In the genomic region with DNA sequence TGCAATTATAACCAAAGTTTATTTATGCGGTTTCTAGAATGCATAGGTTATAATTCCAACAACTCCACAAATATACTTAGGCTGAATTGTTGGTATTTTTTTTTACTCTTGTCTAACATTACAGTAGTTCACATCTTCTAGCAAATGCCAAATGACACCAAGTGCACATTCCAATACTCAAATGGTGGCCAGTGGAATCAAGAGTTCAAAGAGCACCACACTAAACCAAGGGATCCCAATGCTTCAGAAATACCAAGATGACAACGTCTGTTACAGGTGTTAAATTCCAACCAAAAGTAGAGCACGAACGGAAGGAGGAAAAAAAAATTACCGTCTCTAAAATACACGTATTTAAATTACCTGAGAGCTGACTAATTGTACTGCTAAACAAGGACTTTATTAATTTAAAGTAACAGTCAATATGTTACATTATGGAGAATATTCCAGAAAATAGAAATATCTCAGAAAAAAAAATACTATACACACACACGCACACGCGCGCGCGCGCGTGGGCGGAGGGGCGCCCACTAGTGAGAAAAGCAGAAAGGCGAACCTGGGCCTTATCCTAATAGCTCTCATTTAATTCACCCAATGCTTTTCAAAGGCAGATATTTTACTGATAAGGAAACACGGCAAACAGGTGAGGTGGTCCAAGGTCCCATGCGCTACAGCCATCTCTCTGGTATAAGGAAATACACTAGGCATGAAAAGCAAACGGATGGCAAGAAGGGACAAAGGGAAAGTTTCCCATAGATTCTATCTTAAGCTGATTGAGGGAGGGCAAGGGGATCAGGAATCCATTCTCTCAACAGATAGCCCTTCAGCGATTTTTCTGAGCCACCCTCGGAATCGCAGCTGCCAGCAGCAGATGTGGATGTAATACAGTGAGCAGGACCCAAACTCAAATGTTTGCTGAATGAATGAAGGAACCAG, we compare ENCODE assay signal across 8 cellular contexts. TPM values are rescaled to one million over a fixed set of nuclear protein-coding genes. Genes with fewer than 3 reads are reported as not detected.
DNase-seq lines count a peak whose midpoint lies in the region; ATAC-seq, FAIRE-seq and TF ChIP-seq lines count a peak whose summit lies in the region.

No MANE protein-coding gene starts in this region.

- H3K4me3 ChIP-seq in GM23248 (peak overlapping the region; percentile 98), K562 (peak overlapping the region; percentile 86), iPS-20b (ENCODE audit: low read length) (peak overlapping the region; percentile 94), skeletal muscle satellite cell (ENCODE audit: low read length) (peak overlapping the region; percentile 88)

- POLR2A ChIA-PET in K562 (lab: Yijun Ruan, JAX), result interaction anchor here (0.7 kb wide), 1 partner anchor 318 kb away, joined by 4 read pairs; the partner anchor contains the start of gene EPAS1

- no TSS peak for BruUV-seq in K562 (replicated peaks; lab: Mats Ljungman, UMichigan)

- H3K9me1 ChIP-seq in K562 (ENCODE audit: control insufficient read depth, insufficient read depth, low read length), result no peaks in the 10 kb centered on the region

- H3K27ac ChIP-seq in GM23248 (peak overlapping the region; percentile 71), K562 (ENCODE audit: extremely low read depth, low read depth, low read length) (peak overlapping the region; percentile 89), iPS-20b (ENCODE audit: low read length) (no peak overlapping the region)

- peak; percentile 1; the same call in 2 of the 3 replicates for ATAC-seq in K562
- ATAC-seq in GM19395 (IDR thresholded peaks at IDR 0.05; ENCODE audit: unreplicated experiment), result no peak

- in situ Hi-C loops in GM23248 (cut with MboI), result no loop called here
- in situ Hi-C loops in K562 (cut with MboI), result no loop called here

- no peak for FAIRE-seq in K562 (lab: Jason Lieb, UNC)

- peak overlapping the region; percentile 98 for H3K4me2 ChIP-seq in GM23248 (ENCODE audit: unreplicated experiment)
- peak overlapping the region; percentile 98 for H3K4me2 ChIP-seq in K562 (ENCODE audit: insufficient read depth, low read length)
- H3K4me2 ChIP-seq in skeletal muscle satellite cell (ENCODE audit: low read length), result peak overlapping the region; percentile 92

- intact Hi-C loops in K562 (cut with micrococcal nuclease), result no loop called here

- 0 out of 4 replicates have a peak, but pooled peaks of 1 of the 2 experiments have one; percentile 13 for TF ChIP-seq RAD21 in K562 (CRISPR knock-in tag; conservative IDR thresholded peaks at IDR 0.05 in 1 of 2, IDR thresholded peaks at IDR 0.05 in 1 of 2)

- peak overlapping the region; percentile 94 for H2AFZ ChIP-seq in GM23248
- peak overlapping the region; percentile 98 for H2AFZ ChIP-seq in K562 (ENCODE audit: low read depth, low read length)

- WGBS in GM23248 (ENCODE audit: low coverage in 1 of 2, low lambda C conversion rate in 2 of 2, missing lambda C conversion rate in 2 of 2), 2 experiments, result 9 to 11% methylated on average over 23 of the region's 23 CpGs
- 3% methylated on average over 23 of the region's 23 CpGs for WGBS in K562 (ENCODE audit: insufficient coverage, low coverage, missing lambda C conversion rate)

- TF ChIP-seq CTCF in K562 (IDR thresholded peaks at IDR 0.05 in 2 of 3, conservative IDR thresholded peaks at IDR 0.05 in 1 of 3; ENCODE audit: insufficient read depth in 2 of 3, low read depth in 1 of 3, low read length in 3 of 3), result peak; percentile 22 to 47 (median 45); a peak in 4 of 6 replicates

- H3K9me3 ChIP-seq in GM23248 (ENCODE audit: low read depth) (no peaks in the 10 kb centered on the region), K562 (replicated peaks; ENCODE audit: control insufficient read depth, insufficient read depth, low read depth, low read length) (no peaks in the 10 kb centered on the region), iPS-20b (ENCODE audit: insufficient read depth, low read depth, low read length) (no peaks in the 10 kb centered on the region), skeletal muscle satellite cell (replicated peaks; ENCODE audit: low read length) (no peaks in the 10 kb centered on the region)

- H4K20me1 ChIP-seq in GM23248 (ENCODE audit: insufficient read depth), result no peaks in the 10 kb centered on the region
- H4K20me1 ChIP-seq in K562 (replicated peaks; ENCODE audit: control insufficient read depth, insufficient read depth, low read length), result no peaks in the 10 kb centered on the region

- TF ChIP-seq POLR2A in K562 (conservative IDR thresholded peaks at IDR 0.05), result no peak

- TF ChIP-seq EP300 in K562 (IDR thresholded peaks at IDR 0.05; ENCODE audit: low read length), result no peak

- no peaks in the 10 kb centered on the region for H3K9me2 ChIP-seq in GM23248 (ENCODE audit: insufficient read depth)

- H3K27me3 ChIP-seq in GM23248 (replicated peaks; ENCODE audit: insufficient read depth) (no peaks in the 10 kb centered on the region), K562 (ENCODE audit: control insufficient read depth in 2 of 2, insufficient read depth in 2 of 2, low read length in 2 of 2) (no peaks in the 10 kb centered on the region), iPS-20b (ENCODE audit: insufficient read depth, low read length) (no peaks in the 10 kb centered on the region), skeletal muscle satellite cell (ENCODE audit: control insufficient read depth, insufficient read depth, low read length) (no peaks in the 10 kb centered on the region)

- peaks cover 4% of the 10 kb centered on the region; the same call in 1 of the 2 replicates for H3F3A ChIP-seq in GM23248 (ENCODE audit: insufficient read depth)

- peaks cover 19% of the 10 kb centered on the region for H3K36me3 ChIP-seq in GM23248 (ENCODE audit: low read depth)
- peaks cover 15% of the 10 kb centered on the region for H3K36me3 ChIP-seq in K562 (ENCODE audit: control insufficient read depth, insufficient read depth, low read length)
- peaks cover 16% of the 10 kb centered on the region for H3K36me3 ChIP-seq in iPS-20b (ENCODE audit: insufficient read depth, low read depth, low read length)
- H3K36me3 ChIP-seq in skeletal muscle satellite cell (ENCODE audit: insufficient read depth, low read length), result peaks cover 12% of the 10 kb centered on the region

- H3K9ac ChIP-seq in GM23248 (peak overlapping the region; percentile 89), K562 (ENCODE audit: insufficient read depth in 1 of 2, low read depth in 2 of 2, low read length in 2 of 2) (peak overlapping the region; percentile 88 to 98), iPS-20b (ENCODE audit: low read depth, low read length) (peak overlapping the region; percentile 89; the same call in 1 of the 2 replicates), skeletal muscle satellite cell (ENCODE audit: low read depth, low read length) (peak overlapping the region; percentile 85)

- CTCF ChIA-PET in K562 (lab: Yijun Ruan, JAX; ENCODE audit: low intra/inter-chr PET ratio), result no interaction called here

- H3K79me2 ChIP-seq in GM23248 (ENCODE audit: insufficient read depth), result peaks cover 73% of the 10 kb centered on the region
- H3K79me2 ChIP-seq in K562 (ENCODE audit: control insufficient read depth, insufficient read depth, low read length), result peaks cover 43% of the 10 kb centered on the region

- DNase-seq in AG20443 (ENCODE audit: low spot score) (peak; percentile 17), GM23248 (peak; percentile 54), RKO (ENCODE audit: low spot score) (peak; percentile 45), K562 (ENCODE audit: extremely low read depth in 1 of 4, low spot score in 3 of 4) (peak in 2 of 4 experiments; percentile 19 to 53), mesenteric fat pad (ENCODE audit: low spot score) (no peak)

- H3K4me1 ChIP-seq in GM23248 (ENCODE audit: insufficient read depth) (peaks cover 30% of the 10 kb centered on the region), K562 (replicated peaks in 1 of 2; ENCODE audit: control insufficient read depth in 2 of 2, insufficient read depth in 2 of 2, low read length in 2 of 2) (peaks cover 10 to 12% of the 10 kb centered on the region in 2 experiments; a peak in 3 of 5 replicates), iPS-20b (ENCODE audit: insufficient read depth, low read length) (0 out of 2 replicates have a peak, but pooled peaks cover 9% of the 10 kb centered on the region), skeletal muscle satellite cell (ENCODE audit: control insufficient read depth, insufficient read depth, low read length) (peaks cover 17% of the 10 kb centered on the region)

RNA-seq across cellular contexts. Expression of gene PIGF, which starts 1.0 kb away (rescaled TPM):
- 34.4 and 36.0 TPM in 2 replicates for total RNA-seq in GM23248 (2014; rRNA removed; shearing (Covaris generic))
- polyA plus RNA-seq in GM23248 (2016; fragmentation: Nextera tagmentation; extraction: Ambion mirVana) (52.2 and 56.5 TPM in 2 replicates), K562 (2011; rRNA removed) (74.6 and 77.6 TPM in 2 replicates), K562 (2014; fragmentation: Illumina TruSeq; extraction: Trizol) (23.5 and 24.2 TPM in 2 replicates), K562 (2014; fragmentation: Nextera tagmentation; extraction: Ambion mirVana) (10 to 100 TPM; 82.3 to 83.9 TPM), K562 (2014; rRNA removed) (21.9 and 33.0 TPM in 2 replicates)
- 38.1 and 70.8 TPM in 2 replicates for total RNA-seq in K562 (2011; cell fraction: chromatin; rRNA removed; ENCODE audit: low replicate concordance)
- 27.5 and 34.0 TPM in 2 replicates for total RNA-seq in K562 (2011; cell fraction: nucleolus; rRNA removed)
- 49.3 and 65.3 TPM in 2 replicates for total RNA-seq in K562 (2011; cell fraction: nucleoplasm; rRNA removed)
- total RNA-seq in K562 (2014; rRNA removed) (10.9 and 14.0 TPM in 2 replicates), K562 (2014; rRNA removed; fragmentation: Illumina TruSeq; extraction: Trizol) (27.1 and 28.9 TPM in 2 replicates), K562 (2015; rRNA removed; fragmentation: Illumina TruSeq; extraction: Trizol) (16.9 and 17.3 TPM in 2 replicates), K562 (2021) (22.9 TPM in 2 replicates), mesenteric fat pad (20.0 TPM)
- polyA plus RNA-seq in K562 (2011; cell fraction: cytosol; rRNA removed), result 13.9 and 37.9 TPM in 2 replicates
- polyA plus RNA-seq in K562 (2011; cell fraction: nucleus; rRNA removed), result 37.5 and 52.6 TPM in 2 replicates
- 23.5 and 26.5 TPM in 2 replicates for polyA plus RNA-seq in K562 (2012)
- polyA minus RNA-seq in K562 (2011; rRNA and poly(A)+ RNA removed), result 36.3 and 37.4 TPM in 2 replicates
- 12.1 and 13.9 TPM in 2 replicates for polyA minus RNA-seq in K562 (2011; cell fraction: cytosol; rRNA and poly(A)+ RNA removed)
- polyA minus RNA-seq in K562 (2011; cell fraction: nucleus; rRNA and poly(A)+ RNA removed), result 37.8 and 57.2 TPM in 2 replicates
- total RNA-seq in skeletal muscle satellite cell (2012; rRNA removed), result 26.1 and 26.2 TPM in 2 replicates

RNA-seq across cellular contexts. Expression of gene CRIPT, which starts 1.2 kb away (rescaled TPM):
- 20.9 and 29.8 TPM in 2 replicates for total RNA-seq in GM23248 (2014; rRNA removed; shearing (Covaris generic))
- polyA plus RNA-seq in GM23248 (2016; fragmentation: Nextera tagmentation; extraction: Ambion mirVana), result 36.3 and 36.9 TPM in 2 replicates
- total RNA-seq in K562 (2011; cell fraction: chromatin; rRNA removed; ENCODE audit: low replicate concordance), result 5.1 and 13.1 TPM in 2 replicates
- 2.9 and 3.3 TPM in 2 replicates for total RNA-seq in K562 (2011; cell fraction: nucleolus; rRNA removed)
- total RNA-seq in K562 (2011; cell fraction: nucleoplasm; rRNA removed), result 8.1 and 16.0 TPM in 2 replicates
- 5.6 and 6.9 TPM in 2 replicates for total RNA-seq in K562 (2014; rRNA removed)
- total RNA-seq in K562 (2014; rRNA removed; fragmentation: Illumina TruSeq; extraction: Trizol), result 15.7 and 17.5 TPM in 2 replicates
- total RNA-seq in K562 (2015; rRNA removed; fragmentation: Illumina TruSeq; extraction: Trizol), result 8.3 and 10.5 TPM in 2 replicates
- 11.6 and 12.0 TPM in 2 replicates for total RNA-seq in K562 (2021)
- polyA plus RNA-seq in K562 (2011; rRNA removed), result 9.7 and 13.6 TPM in 2 replicates
- 1.6 and 4.8 TPM in 2 replicates for polyA plus RNA-seq in K562 (2011; cell fraction: cytosol; rRNA removed)
- 1.6 and 2.6 TPM in 2 replicates for polyA plus RNA-seq in K562 (2011; cell fraction: nucleus; rRNA removed)
- polyA plus RNA-seq in K562 (2012), result 12.3 and 19.7 TPM in 2 replicates
- 11.9 and 12.8 TPM in 2 replicates for polyA plus RNA-seq in K562 (2014; fragmentation: Illumina TruSeq; extraction: Trizol)
- polyA plus RNA-seq in K562 (2014; fragmentation: Nextera tagmentation; extraction: Ambion mirVana), result 10 to 100 TPM; 29.1 to 33.9 TPM
- 10.2 and 11.1 TPM in 2 replicates for polyA plus RNA-seq in K562 (2014; rRNA removed)
- 8.3 and 9.6 TPM in 2 replicates for polyA minus RNA-seq in K562 (2011; rRNA and poly(A)+ RNA removed)
- 2.6 and 5.5 TPM in 2 replicates for polyA minus RNA-seq in K562 (2011; cell fraction: cytosol; rRNA and poly(A)+ RNA removed)
- polyA minus RNA-seq in K562 (2011; cell fraction: nucleus; rRNA and poly(A)+ RNA removed), result 4.3 and 6.3 TPM in 2 replicates
- 19.0 and 21.0 TPM in 2 replicates for total RNA-seq in skeletal muscle satellite cell (2012; rRNA removed)
- 10.3 TPM for total RNA-seq in mesenteric fat pad
